1 cellular context compared by ENCODE assay signal in the genomic region with DNA sequence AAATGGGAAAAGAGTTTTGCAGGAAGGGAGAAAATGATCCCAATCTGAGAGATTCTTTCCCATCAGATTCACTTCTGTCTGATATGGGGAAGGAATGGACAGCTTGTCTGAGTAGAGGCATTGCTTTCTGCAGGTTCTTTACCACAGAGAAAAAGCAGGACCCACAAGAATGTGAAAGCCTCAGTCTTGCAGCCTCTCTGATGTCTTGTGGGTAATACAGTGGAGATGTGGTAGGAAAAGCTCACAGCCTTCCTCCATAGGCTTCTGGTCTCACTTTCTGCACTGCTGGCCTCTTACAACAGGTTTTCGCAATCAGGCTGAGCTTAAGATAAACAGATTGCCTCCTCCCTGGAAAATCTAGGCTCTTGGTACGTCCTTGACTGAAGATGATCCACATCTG.
TF ChIP-seq lines count a peak whose summit lies in the region.

No MANE protein-coding gene starts in this region.

TF ChIP-seq in HepG2, 621 proteins besides CTCF, POLR2A, EP300 and RAD21:
- TF ChIP-seq CEBPG (CRISPR knock-in tag; IDR thresholded peaks at IDR 0.05), result peak; percentile 71; the same call in 1 of the 2 replicates
- no peak for TF ChIP-seq AHDC1 (CRISPR knock-in tag; IDR thresholded peaks at IDR 0.05; ENCODE audit: borderline replicate concordance)
- TF ChIP-seq ZFP37 (CRISPR knock-in tag; IDR thresholded peaks at IDR 0.05; ENCODE audit: borderline replicate concordance), result no peak
- TF ChIP-seq, protein P1, sequence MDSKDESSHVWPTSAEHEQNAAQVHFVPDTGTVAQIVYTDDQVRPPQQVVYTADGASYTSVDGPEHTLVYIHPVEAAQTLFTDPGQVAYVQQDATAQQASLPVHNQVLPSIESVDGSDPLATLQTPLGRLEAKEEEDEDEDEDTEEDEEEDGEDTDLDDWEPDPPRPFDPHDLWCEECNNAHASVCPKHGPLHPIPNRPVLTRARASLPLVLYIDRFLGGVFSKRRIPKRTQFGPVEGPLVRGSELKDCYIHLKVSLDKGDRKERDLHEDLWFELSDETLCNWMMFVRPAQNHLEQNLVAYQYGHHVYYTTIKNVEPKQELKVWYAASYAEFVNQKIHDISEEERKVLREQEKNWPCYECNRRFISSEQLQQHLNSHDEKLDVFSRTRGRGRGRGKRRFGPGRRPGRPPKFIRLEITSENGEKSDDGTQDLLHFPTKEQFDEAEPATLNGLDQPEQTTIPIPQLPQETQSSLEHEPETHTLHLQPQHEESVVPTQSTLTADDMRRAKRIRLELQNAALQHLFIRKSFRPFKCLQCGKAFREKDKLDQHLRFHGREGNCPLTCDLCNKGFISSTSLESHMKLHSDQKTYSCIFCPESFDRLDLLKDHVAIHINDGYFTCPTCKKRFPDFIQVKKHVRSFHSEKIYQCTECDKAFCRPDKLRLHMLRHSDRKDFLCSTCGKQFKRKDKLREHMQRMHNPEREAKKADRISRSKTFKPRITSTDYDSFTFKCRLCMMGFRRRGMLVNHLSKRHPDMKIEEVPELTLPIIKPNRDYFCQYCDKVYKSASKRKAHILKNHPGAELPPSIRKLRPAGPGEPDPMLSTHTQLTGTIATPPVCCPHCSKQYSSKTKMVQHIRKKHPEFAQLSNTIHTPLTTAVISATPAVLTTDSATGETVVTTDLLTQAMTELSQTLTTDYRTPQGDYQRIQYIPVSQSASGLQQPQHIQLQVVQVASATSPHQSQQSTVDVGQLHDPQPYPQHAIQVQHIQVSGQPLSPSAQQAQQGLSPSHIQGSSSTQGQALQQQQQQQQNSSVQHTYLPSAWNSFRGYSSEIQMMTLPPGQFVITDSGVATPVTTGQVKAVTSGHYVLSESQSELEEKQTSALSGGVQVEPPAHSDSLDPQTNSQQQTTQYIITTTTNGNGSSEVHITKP (CRISPR knock-in tag; IDR thresholded peaks at IDR 0.05; ENCODE audit: low read depth), result peak; percentile 66; the same call in 1 of the 2 replicates
- 0 out of 2 replicates have a peak, but pooled peaks have one; percentile 18 for TF ChIP-seq GATAD2A (CRISPR knock-in tag; IDR thresholded peaks at IDR 0.05)
- 0 out of 2 replicates have a peak, but pooled peaks have one; percentile 6 for TF ChIP-seq NR2C2 (CRISPR knock-in tag; IDR thresholded peaks at IDR 0.05; ENCODE audit: borderline replicate concordance)
- peak; percentile 38; the same call in 1 of the 2 replicates for TF ChIP-seq CEBPB (IDR thresholded peaks at IDR 0.05; ENCODE audit: borderline replicate concordance, low read depth, low read length)
- TF ChIP-seq IRF2 (CRISPR knock-in tag; IDR thresholded peaks at IDR 0.05), result no peak
TF ChIP-seq in HepG2: peak in this region for 5.
